In genomic region chr3:161560006-161560637, GRCh38 we compare ENCODE assay signal across 8 cellular contexts.
DNase-seq lines count a peak whose midpoint lies in the region; ATAC-seq and TF ChIP-seq lines count a peak whose summit lies in the region.

No MANE protein-coding gene starts in this region.

- TF ChIP-seq CTCF in cardiac muscle cell (IDR thresholded peaks at IDR 0.05; ENCODE audit: low read depth, low read length) = peak; percentile 61
- TF ChIP-seq CTCF in LNCAP (IDR thresholded peaks at IDR 0.05) = peak; percentile 65
- peak; percentile 64 for TF ChIP-seq CTCF in foreskin keratinocyte (conservative IDR thresholded peaks at IDR 0.05)
- peak in 3 of 4 experiments; percentile 30 to 62 (median 46) for TF ChIP-seq CTCF in prostate gland (IDR thresholded peaks at IDR 0.05)

- H3K36me3 ChIP-seq in cardiac muscle cell (no peaks in the 10 kb centered on the region), prostate gland (no peaks in the 10 kb centered on the region)

- no peak for ATAC-seq in Right ventricle myocardium inferior
- peak; percentile 89 for ATAC-seq in SK-N-SH treated with all-trans-retinoic acid at 6 μM for 48 hours
- peak; percentile 46 for ATAC-seq in foreskin keratinocyte
- no peak for ATAC-seq in HG03135 (IDR thresholded peaks at IDR 0.05; ENCODE audit: unreplicated experiment)

- intact Hi-C loops in Right ventricle myocardium inferior (cut with DNase I) (no loop called here), prostate gland (cut with DNase I) (no loop called here)

- 23% methylated on average over 14 of the region's 14 CpGs for WGBS in prostate gland

- no peak for TF ChIP-seq POLR2A in prostate gland (IDR thresholded peaks at IDR 0.05)

- DNase-seq in cardiac muscle cell (ENCODE audit: low read depth in 1 of 2, low spot score in 1 of 2) (peak; percentile 57 to 78), Right ventricle myocardium inferior (ENCODE audit: missing footprints) (no peak), foreskin keratinocyte (peak in 1 of 2 donors; percentile 11), prostate gland (ENCODE audit: low spot score) (no peak), cortex of kidney (lab: John Stamatoyannopoulos, UW) (no peak)

- H3K27me3 ChIP-seq in cardiac muscle cell = no peaks in the 10 kb centered on the region
- no peaks in the 10 kb centered on the region for H3K27me3 ChIP-seq in foreskin keratinocyte
- H3K27me3 ChIP-seq in prostate gland (replicated peaks; ENCODE audit: insufficient read depth) = no peaks in the 10 kb centered on the region

- H3K9me3 ChIP-seq in cardiac muscle cell (ENCODE audit: low read depth) (no peaks in the 10 kb centered on the region), prostate gland (no peaks in the 10 kb centered on the region)

- H3K4me1 ChIP-seq in cardiac muscle cell (ENCODE audit: low read depth) = peaks cover 27% of the 10 kb centered on the region
- H3K4me1 ChIP-seq in foreskin keratinocyte = no peaks in the 10 kb centered on the region
- no peaks in the 10 kb centered on the region for H3K4me1 ChIP-seq in prostate gland (replicated peaks)

- no peak overlapping the region for H3K27ac ChIP-seq in cardiac muscle cell
- no peak overlapping the region for H3K27ac ChIP-seq in foreskin keratinocyte
- H3K27ac ChIP-seq in prostate gland = no peak overlapping the region

- H3K4me3 ChIP-seq in cardiac muscle cell (no peak overlapping the region), prostate gland (no peak overlapping the region)

TF ChIP-seq in SK-N-SH treated with all-trans-retinoic acid at 6 μM for 48 hours, 23 proteins besides CTCF, POLR2A, EP300 and RAD21:
- TF ChIP-seq ZNF8 (CRISPR knock-in tag; IDR thresholded peaks at IDR 0.05) (no peak), ZFP3 (CRISPR knock-in tag; IDR thresholded peaks at IDR 0.05) (no peak), ZC3H10 (CRISPR knock-in tag; IDR thresholded peaks at IDR 0.05) (no peak), ZFP30 (CRISPR knock-in tag; IDR thresholded peaks at IDR 0.05) (no peak), ISL1 (CRISPR knock-in tag; IDR thresholded peaks at IDR 0.05) (no peak), PATZ1 (CRISPR knock-in tag; IDR thresholded peaks at IDR 0.05; ENCODE audit: borderline replicate concordance) (no peak)

Comparison
In these comparisons a context has a peak if more than half of its experiments do, and no peak if none do; other contexts are left out.
1. DNase-seq: peak in cardiac muscle cell (2 of 2); none in Right ventricle myocardium inferior (single experiment), prostate gland (single experiment) and cortex of kidney (single experiment).
2. ATAC-seq: peak in SK-N-SH treated with all-trans-retinoic acid at 6 μM for 48 hours (single experiment) and foreskin keratinocyte (single experiment); none in Right ventricle myocardium inferior (single experiment) and HG03135 (single experiment).
3. Peak in every context shown above with its lines, with median percentiles within 50 percentile points of each other: CTCF ChIP-seq.